1 cellular context compared by ENCODE assay signal in genomic region chr2:25878361-25879132, GRCh38.
TF ChIP-seq lines count a peak whose summit lies in the region.

Gene ASXL2 (minus strand): TSS chr2:25878487. CDS start chr2:25878222, 265 bp downstream.

TF ChIP-seq in HepG2, 621 proteins besides CTCF, POLR2A, EP300 and RAD21 (continued from another document and continues in another):
- TF ChIP-seq THAP9 (CRISPR knock-in tag; IDR thresholded peaks at IDR 0.05; ENCODE audit: borderline replicate concordance) (peak; percentile 97), ZNF605 (CRISPR knock-in tag; IDR thresholded peaks at IDR 0.05) (peak; percentile 13), ZNF562 (CRISPR knock-in tag; IDR thresholded peaks at IDR 0.05; ENCODE audit: borderline replicate concordance) (no peak), XRCC5 (optimal IDR thresholded peaks at IDR 0.05; ENCODE audit: low read length) (peak; percentile 76), CREB1 (IDR thresholded peaks at IDR 0.05) (peak; percentile 73; the same call in 1 of the 2 replicates), CREB1 (CRISPR knock-in tag; IDR thresholded peaks at IDR 0.05) (no peak), KMT2B (CRISPR knock-in tag; IDR thresholded peaks at IDR 0.05) (peak; percentile 67), SNAPC4 (CRISPR knock-in tag; IDR thresholded peaks at IDR 0.05) (no peak), HOXA5 (CRISPR knock-in tag; IDR thresholded peaks at IDR 0.05) (peak; percentile 53; the same call in 1 of the 2 replicates), ZNF574 (CRISPR knock-in tag; IDR thresholded peaks at IDR 0.05) (peak; percentile 86), PLRG1 (conservative IDR thresholded peaks at IDR 0.05) (no peak), SRSF4 (IDR thresholded peaks at IDR 0.05; ENCODE audit: low read depth, low read length, poor library complexity, severe bottlenecking) (no peak), ZNF383 (CRISPR knock-in tag; IDR thresholded peaks at IDR 0.05; ENCODE audit: borderline replicate concordance) (no peak), ZNF552 (CRISPR knock-in tag; IDR thresholded peaks at IDR 0.05; ENCODE audit: borderline replicate concordance) (0 out of 2 replicates have a peak, but pooled peaks have one; percentile 58), KAT8 (CRISPR knock-in tag; IDR thresholded peaks at IDR 0.05) (peak; percentile 89), YEATS2 (CRISPR knock-in tag; IDR thresholded peaks at IDR 0.05; ENCODE audit: borderline replicate concordance) (peak; percentile 87; the same call in 1 of the 2 replicates), ZC3H13 (CRISPR knock-in tag; IDR thresholded peaks at IDR 0.05) (peak; percentile 68), PAF1 (CRISPR knock-in tag; IDR thresholded peaks at IDR 0.05) (no peak), RFXANK (CRISPR knock-in tag; IDR thresholded peaks at IDR 0.05) (peak; percentile 8; the same call in 1 of the 2 replicates), MATR3 (CRISPR knock-in tag; IDR thresholded peaks at IDR 0.05) (no peak), CERS6 (CRISPR knock-in tag; IDR thresholded peaks at IDR 0.05) (no peak), MYPOP (CRISPR knock-in tag; IDR thresholded peaks at IDR 0.05) (peak; percentile 74; the same call in 1 of the 2 replicates), MIER3 (CRISPR knock-in tag; IDR thresholded peaks at IDR 0.05; ENCODE audit: borderline replicate concordance) (0 out of 2 replicates have a peak, but pooled peaks have one; percentile 9), KLF9 (CRISPR knock-in tag; IDR thresholded peaks at IDR 0.05; ENCODE audit: low read depth) (no peak; the same call in 1 of the 2 replicates), TERF1 (CRISPR knock-in tag; IDR thresholded peaks at IDR 0.05) (no peak), ZKSCAN5 (CRISPR knock-in tag; IDR thresholded peaks at IDR 0.05) (no peak), MXD3 (CRISPR knock-in tag; IDR thresholded peaks at IDR 0.05) (peak; percentile 39; the same call in 1 of the 2 replicates), HOMEZ (CRISPR knock-in tag; IDR thresholded peaks at IDR 0.05; ENCODE audit: low read depth) (peak; percentile 38), NFAT5 (CRISPR knock-in tag; IDR thresholded peaks at IDR 0.05) (peak; percentile 56; the same call in 1 of the 2 replicates), ZBTB21 (CRISPR knock-in tag; IDR thresholded peaks at IDR 0.05) (peak; percentile 33; the same call in 1 of the 2 replicates), HMG20B (CRISPR knock-in tag; conservative IDR thresholded peaks at IDR 0.05) (no peak)
